13 cellular contexts compared by ENCODE assay signal in genomic region chr16:3618782-3619166, GRCh38. TPM values are rescaled to one million over a fixed set of nuclear protein-coding genes. Genes with fewer than 3 reads are reported as not detected.
A peak's percentile ranks its signal among the peaks of the same experiment; 100 is the strongest.
DNase-seq lines count a peak whose midpoint lies in the region; ATAC-seq and TF ChIP-seq lines count a peak whose summit lies in the region.
"Had no signal": no experiment of that assay in that cellular context is flagged by ENCODE, and none has a peak within 500 bp of the region (broad histone marks: within the 10 kb centered on the region; RNA-seq: fewer than 3 reads in every experiment).

No MANE protein-coding gene starts in this region.

- H3K9me3 ChIP-seq in gastroesophageal sphincter: no peaks in the 10 kb centered on the region

- peaks cover 38% of the 10 kb centered on the region for H3K4me1 Mint-ChIP-seq in CD14-positive monocyte
- H3K4me1 Mint-ChIP-seq in activated CD8-positive, alpha-beta memory T cell treated with anti-CD3 and anti-CD28 coated beads, Interleukin-2, amount 10 ng/mL, durations not matched to agents 7 days and 5 days: peaks cover 37% of the 10 kb centered on the region

- no peaks in the 10 kb centered on the region for H3K27me3 Mint-ChIP-seq in CD14-positive monocyte (ENCODE audit: low read depth in 3 of 3)
- H3K27me3 Mint-ChIP-seq in activated CD8-positive, alpha-beta memory T cell treated with anti-CD3 and anti-CD28 coated beads, Interleukin-2, amount 10 ng/mL, durations not matched to agents 7 days and 5 days: no peaks in the 10 kb centered on the region
- H3K27me3 Mint-ChIP-seq: activated naive CD8-positive, alpha-beta T cell treated with anti-CD3 and anti-CD28 coated beads for 36 hours had no signal

- H3K27ac ChIP-seq in gastroesophageal sphincter: no peak overlapping the region
- H3K27ac ChIP-seq: C4-2B had no signal

- no peak for TF ChIP-seq CTCF in CD14-positive monocyte (IDR thresholded peaks at IDR 0.05)
- no peak for TF ChIP-seq CTCF in gastroesophageal sphincter (IDR thresholded peaks at IDR 0.05)

- H3K4me1 ChIP-seq in gastroesophageal sphincter: no peaks in the 10 kb centered on the region

- H3K9me3 Mint-ChIP-seq in CD14-positive monocyte: no peaks in the 10 kb centered on the region
- no peaks in the 10 kb centered on the region for H3K9me3 Mint-ChIP-seq in activated CD8-positive, alpha-beta memory T cell treated with anti-CD3 and anti-CD28 coated beads, Interleukin-2, amount 10 ng/mL, durations not matched to agents 7 days and 5 days (ENCODE audit: low read depth)

- no peaks in the 10 kb centered on the region for H3K36me3 ChIP-seq in gastroesophageal sphincter

- no peak for TF ChIP-seq EP300 in gastroesophageal sphincter (IDR thresholded peaks at IDR 0.05)

- CTCF ChIA-PET in activated CD8-positive, alpha-beta memory T cell treated with anti-CD3 and anti-CD28 coated beads, Interleukin-2, amount 10 ng/mL, durations not matched to agents 7 days and 5 days (lab: Charles Lee): no interaction called here

- H3K27me3 ChIP-seq in gastroesophageal sphincter: no peaks in the 10 kb centered on the region

- ATAC-seq in gastroesophageal sphincter (no peak), GM21717 (IDR thresholded peaks at IDR 0.05; ENCODE audit: unreplicated experiment) (no peak)
- no peak for ATAC-seq in activated CD8-positive, alpha-beta memory T cell treated with anti-CD3 and anti-CD28 coated beads, Interleukin-2, amount 10 ng/mL, durations not matched to agents 7 days and 5 days

- H3K27ac Mint-ChIP-seq in CD14-positive monocyte: peak overlapping the region; percentile 37 to 88 (median 82)
- no peak overlapping the region for H3K27ac Mint-ChIP-seq in activated CD8-positive, alpha-beta memory T cell treated with anti-CD3 and anti-CD28 coated beads, Interleukin-2, amount 10 ng/mL, durations not matched to agents 7 days and 5 days
- H3K27ac Mint-ChIP-seq: activated naive CD8-positive, alpha-beta T cell treated with anti-CD3 and anti-CD28 coated beads for 36 hours had no signal

- DNase-seq in CD14-positive monocyte (ENCODE audit: low spot score): no peak
- peak; percentile 72 for DNase-seq in HT1080 (ENCODE audit: low read depth)
- DNase-seq in SW480 (ENCODE audit: low spot score): peak; percentile 14
- peak; percentile 69 for DNase-seq in kidney tubule cell (ENCODE audit: low spot score)
- DNase-seq in middle frontal gyrus (ENCODE audit: extremely low spot score, low spot score): no peak
- DNase-seq in activated CD8-positive, alpha-beta memory T cell treated with anti-CD3 and anti-CD28 coated beads, Interleukin-2, amount 10 ng/mL, durations not matched to agents 7 days and 5 days: no peak
- DNase-seq: activated naive CD8-positive, alpha-beta T cell treated with anti-CD3 and anti-CD28 coated beads for 36 hours; Kasumi-1; stimulated activated CD4-positive, alpha-beta T cell treated with anti-CD3 and anti-CD28 coated beads, Interleukin-1b, Interleukin-23, amount 100 ng/mL, for 48 hours; T1000 had no signal

- peak overlapping the region in 1 of 2 donors; percentile 6 for H3K4me3 Mint-ChIP-seq in CD14-positive monocyte
- H3K4me3 Mint-ChIP-seq in activated CD8-positive, alpha-beta memory T cell treated with anti-CD3 and anti-CD28 coated beads, Interleukin-2, amount 10 ng/mL, durations not matched to agents 7 days and 5 days: no peak overlapping the region
- H3K4me3 Mint-ChIP-seq: activated naive CD8-positive, alpha-beta T cell treated with anti-CD3 and anti-CD28 coated beads for 36 hours had no signal

- intact Hi-C loops in CD14-positive monocyte (cut with micrococcal nuclease): loop anchor here in 1 of 2 donors (10.0 kb wide), 1 partner anchor 566 kb away; no protein-coding TSS in a partner anchor

- peaks cover 19 to 30% of the 10 kb centered on the region in 2 donors for H3K36me3 Mint-ChIP-seq in CD14-positive monocyte
- H3K36me3 Mint-ChIP-seq in activated CD8-positive, alpha-beta memory T cell treated with anti-CD3 and anti-CD28 coated beads, Interleukin-2, amount 10 ng/mL, durations not matched to agents 7 days and 5 days: peaks cover 36% of the 10 kb centered on the region

- TF ChIP-seq POLR2A in gastroesophageal sphincter (IDR thresholded peaks at IDR 0.05): no peak

- H3K4me3 ChIP-seq in gastroesophageal sphincter: no peak overlapping the region

- WGBS in gastroesophageal sphincter (ENCODE audit: low coverage in 1 of 2), 2 donors: 73 to 75% methylated on average over 3 of the region's 3 CpGs

RNA-seq across cellular contexts. Expression of gene SLX4, which starts 7.4 kb away (rescaled TPM):
- under 1 TPM; 0.12 to 0.71 TPM for polyA plus RNA-seq in CD14-positive monocyte
- 4.5 and 4.6 TPM in 2 replicates for total RNA-seq in HT1080 (2014; rRNA removed; shearing (Covaris generic))
- 2.6 and 2.8 TPM in 2 replicates for polyA plus RNA-seq in HT1080 (2015; cell fraction: cytosol; rRNA removed)
- 15.4 and 19.2 TPM in 2 replicates for polyA plus RNA-seq in HT1080 (2015; cell fraction: nucleus; rRNA removed)
- 1 to 10 TPM; 1.4 to 5.6 (median 3.2) TPM for total RNA-seq in gastroesophageal sphincter
- 10 to 100 TPM; 19.0 to 24.6 TPM for total RNA-seq in activated CD8-positive, alpha-beta memory T cell treated with anti-CD3 and anti-CD28 coated beads, Interleukin-2, amount 10 ng/mL, durations not matched to agents 7 days and 5 days

RNA-seq across cellular contexts. Expression of gene DNASE1, which starts 35.7 kb away (rescaled TPM):
- polyA plus RNA-seq in CD14-positive monocyte: 1 to 10 TPM in 1 of 2 donors, not detected in 1; 1.5 TPM
- 6.3 and 8.1 TPM in 2 replicates for total RNA-seq in HT1080 (2014; rRNA removed; shearing (Covaris generic))
- polyA plus RNA-seq in HT1080 (2015; cell fraction: cytosol; rRNA removed): 4.3 and 4.4 TPM in 2 replicates
- polyA plus RNA-seq in HT1080 (2015; cell fraction: nucleus; rRNA removed): 16.1 and 17.0 TPM in 2 replicates
- 10 to 100 TPM in 2 of 4 donors, 1 to 10 TPM in 2; 7.1 to 20.9 (median 11.0) TPM for total RNA-seq in gastroesophageal sphincter
- 10 to 100 TPM; 33.8 to 53.4 TPM for total RNA-seq in activated CD8-positive, alpha-beta memory T cell treated with anti-CD3 and anti-CD28 coated beads, Interleukin-2, amount 10 ng/mL, durations not matched to agents 7 days and 5 days

RNA-seq across cellular contexts. Expression of gene NLRC3, which starts 41.6 kb away (rescaled TPM):
- polyA plus RNA-seq in CD14-positive monocyte: under 1 TPM; 0.03 to 0.06 TPM
- total RNA-seq in HT1080 (2014; rRNA removed; shearing (Covaris generic)): under 0.01 and 0.11 TPM in 2 replicates
- 0.01 and 0.02 TPM in 2 replicates for polyA plus RNA-seq in HT1080 (2015; cell fraction: cytosol; rRNA removed)
- 0.09 TPM in 1 of 2 replicates, not detected in the other for polyA plus RNA-seq in HT1080 (2015; cell fraction: nucleus; rRNA removed)
- 1 to 10 TPM; 1.1 to 5.8 (median 1.4) TPM for total RNA-seq in gastroesophageal sphincter
- total RNA-seq in activated CD8-positive, alpha-beta memory T cell treated with anti-CD3 and anti-CD28 coated beads, Interleukin-2, amount 10 ng/mL, durations not matched to agents 7 days and 5 days: 100 to 1,000 TPM in 1 of 2 experiments, 10 to 100 TPM in 1; 77.2 to 116 TPM

Comparison
In these comparisons a context has a peak if more than half of its experiments do, and no peak if none do; other contexts are left out.
1. DNase-seq: peak in HT1080 (single experiment), SW480 (single experiment) and kidney tubule cell (single experiment); none in CD14-positive monocyte (single experiment), middle frontal gyrus (single experiment) and activated CD8-positive, alpha-beta memory T cell treated with anti-CD3 and anti-CD28 coated beads, Interleukin-2, amount 10 ng/mL, durations not matched to agents 7 days and 5 days (single experiment).
2. RNA of gene NLRC3, which starts 41.6 kb away (total RNA-seq): 77.2 to 116 TPM in activated CD8-positive, alpha-beta memory T cell treated with anti-CD3 and anti-CD28 coated beads, Interleukin-2, amount 10 ng/mL, durations not matched to agents 7 days and 5 days; 1.1 to 5.8 TPM in gastroesophageal sphincter and under 0.01 to 0.11 TPM in HT1080; every median in the first group is over 10 times any median in the second.